8 cellular contexts compared by ENCODE assay signal in the genomic region with DNA sequence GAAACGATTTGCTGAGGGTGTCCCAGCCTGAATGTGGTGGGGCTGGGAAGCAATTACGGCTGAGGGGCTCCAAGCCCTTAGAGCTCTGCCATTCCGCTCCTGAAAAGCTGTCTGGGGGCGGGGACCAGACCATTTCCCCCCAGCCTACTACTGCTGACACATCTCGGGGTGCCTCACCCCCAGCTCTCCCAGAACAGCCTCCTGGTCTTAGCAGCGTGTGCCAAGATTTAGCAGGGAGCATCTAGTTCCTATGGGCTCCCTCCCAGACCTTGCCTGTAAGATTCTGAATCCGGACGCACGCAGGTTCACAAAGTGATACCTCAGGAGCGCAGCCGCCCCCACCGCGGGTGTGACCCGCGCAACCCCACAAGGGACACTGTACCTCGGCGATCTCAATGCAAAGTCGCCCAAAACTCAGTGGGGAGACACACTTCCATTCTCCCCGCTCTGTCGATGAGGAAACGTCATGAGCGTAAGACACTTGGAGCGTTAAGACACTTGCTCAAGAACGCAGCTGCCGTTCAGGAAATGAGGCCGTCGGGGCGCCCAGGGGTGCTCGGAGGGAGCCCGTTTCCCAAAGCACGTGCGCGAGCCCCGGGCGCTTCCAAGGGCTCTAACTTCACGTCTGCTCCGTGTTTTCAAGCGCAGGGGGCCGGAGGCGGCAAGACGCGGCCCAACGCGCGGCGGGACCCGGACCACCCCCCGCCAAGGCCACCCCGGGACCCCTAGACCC. TPM values are rescaled to one million over a fixed set of nuclear protein-coding genes. Genes with fewer than 3 reads are reported as not detected.
DNase-seq lines count a peak whose midpoint lies in the region; ATAC-seq, FAIRE-seq and TF ChIP-seq lines count a peak whose summit lies in the region.

No MANE protein-coding gene starts in this region.

- peak; percentile 35 to 38 for ATAC-seq in CD4-positive, CD25-positive, alpha-beta regulatory T cell (ENCODE audit: low read depth in 2 of 2)
- ATAC-seq in GM19455 (IDR thresholded peaks at IDR 0.05; ENCODE audit: unreplicated experiment) (peak; percentile 44), HG03521 (IDR thresholded peaks at IDR 0.05; ENCODE audit: unreplicated experiment) (peak; percentile 15)

- CTCF ChIA-PET in MCF 10A (lab: Yijun Ruan, JAX), result interaction anchor here (0.6 to 2.8 kb wide), 9 partner anchors 10 to 1701 kb away, joined by 3 to 8 read pairs (median 3); a partner anchor contains a TSS

- H3K9ac ChIP-seq in kidney (ENCODE audit: low read length in 2 of 2), result peak overlapping the region; percentile 56 to 75

- no peaks in the 10 kb centered on the region for H3K27me3 ChIP-seq in CD4-positive, CD25-positive, alpha-beta regulatory T cell (ENCODE audit: control insufficient read depth, insufficient read depth, low read length)

- BruUV-seq in MCF 10A (replicated peaks; lab: Mats Ljungman, UMichigan), result TSS peak; percentile 53

- peaks cover 29% of the 10 kb centered on the region for H3K4me1 ChIP-seq in CD4-positive, CD25-positive, alpha-beta regulatory T cell (ENCODE audit: control insufficient read depth, insufficient read depth, low read length, poor library complexity, severe bottlenecking)
- peaks cover 4 to 15% of the 10 kb centered on the region in 2 donors for H3K4me1 ChIP-seq in kidney (ENCODE audit: control insufficient read depth in 1 of 2, insufficient read depth in 1 of 2, low read depth in 1 of 2, low read length in 2 of 2)

- H3K27ac Mint-ChIP-seq in CD4-positive, CD25-positive, alpha-beta regulatory T cell, result peak overlapping the region; percentile 91 to 96 (median 94)
- peak overlapping the region; percentile 93 for H3K27ac Mint-ChIP-seq in MCF 10A (ENCODE audit: low read depth, unreplicated experiment)

- no peak for FAIRE-seq in kidney (lab: Jason Lieb, UNC)

- no peaks in the 10 kb centered on the region for H3K9me3 ChIP-seq in CD4-positive, CD25-positive, alpha-beta regulatory T cell (ENCODE audit: control insufficient read depth in 2 of 2, low read length in 2 of 2)
- no peaks in the 10 kb centered on the region for H3K9me3 ChIP-seq in kidney (ENCODE audit: control insufficient read depth in 1 of 2, low read length in 2 of 2)

- no peaks in the 10 kb centered on the region for H3K9me3 Mint-ChIP-seq in CD4-positive, CD25-positive, alpha-beta regulatory T cell
- H3K9me3 Mint-ChIP-seq in MCF 10A (ENCODE audit: unreplicated experiment), result peaks cover 6% of the 10 kb centered on the region

- H3K4me1 Mint-ChIP-seq in CD4-positive, CD25-positive, alpha-beta regulatory T cell, result peaks cover 19 to 38% (median 24%) of the 10 kb centered on the region in 4 donors
- H3K4me1 Mint-ChIP-seq in MCF 10A (ENCODE audit: insufficient read depth, unreplicated experiment), result peaks cover 18% of the 10 kb centered on the region

- peaks cover 6% of the 10 kb centered on the region for H3K36me3 Mint-ChIP-seq in CD4-positive, CD25-positive, alpha-beta regulatory T cell
- H3K36me3 Mint-ChIP-seq in MCF 10A (ENCODE audit: insufficient read depth, unreplicated experiment), result peaks cover 22% of the 10 kb centered on the region

- DNase-seq in CD4-positive, CD25-positive, alpha-beta regulatory T cell, result peak in 2 of 3 donors; percentile 28 to 77
- DNase-seq in T-helper 22 cell (ENCODE audit: low read depth) (peak; percentile 31), MCF 10A (ENCODE audit: unreplicated experiment) (peak; percentile 47), kidney (peak; percentile 81), NCI-H187 treated with DMSO at 0.1 percent for 48 hours (lab: John Stamatoyannopoulos, UW) (no peak)
- DNase-seq in stimulated activated CD4-positive, alpha-beta T cell treated with anti-CD3 and anti-CD28 coated beads, Interleukin-2, amount 100 ng/mL, for 48 hours, result peak; percentile 35 to 44

- no peaks in the 10 kb centered on the region for H3K27me3 Mint-ChIP-seq in CD4-positive, CD25-positive, alpha-beta regulatory T cell
- H3K27me3 Mint-ChIP-seq in MCF 10A (ENCODE audit: insufficient read depth, unreplicated experiment), result no peaks in the 10 kb centered on the region

- H3K4me3 Mint-ChIP-seq in CD4-positive, CD25-positive, alpha-beta regulatory T cell, result peak overlapping the region; percentile 94 to 98 (median 96)
- peak overlapping the region; percentile 98 for H3K4me3 Mint-ChIP-seq in MCF 10A (ENCODE audit: unreplicated experiment)

- POLR2A ChIA-PET in MCF 10A (lab: Yijun Ruan, JAX), result interaction anchor here (0.9 to 3.9 kb wide), 9 partner anchors 10 to 245 kb away, joined by 3 to 44 read pairs (median 8); a partner anchor contains a TSS

- intact Hi-C loops in MCF 10A (cut with micrococcal nuclease) (loop anchor here (5.0 kb wide), 2 partner anchors 34 to 339 kb away; a partner anchor contains a TSS), kidney (cut with DNase I) (no loop called here)

- H3K4me3 ChIP-seq in CD4-positive, CD25-positive, alpha-beta regulatory T cell (ENCODE audit: low read depth, low read length), result peak overlapping the region; percentile 78
- H3K4me3 ChIP-seq in kidney (ENCODE audit: low read length in 2 of 2), result peak overlapping the region; percentile 69 to 84

- TF ChIP-seq CTCF in MCF 10A (IDR thresholded peaks at IDR 0.05; ENCODE audit: unreplicated experiment), result no peak
- TF ChIP-seq CTCF in kidney (IDR thresholded peaks at IDR 0.05; ENCODE audit: borderline replicate concordance, extremely low read depth, insufficient read depth), result no peak

- peak overlapping the region; percentile 72 for H3K27ac ChIP-seq in CD4-positive, CD25-positive, alpha-beta regulatory T cell (ENCODE audit: insufficient read depth, low read length, poor library complexity, severe bottlenecking)
- no peak overlapping the region for H3K27ac ChIP-seq in kidney (ENCODE audit: low read depth in 2 of 2, low read length in 2 of 2)

- H3K36me3 ChIP-seq in CD4-positive, CD25-positive, alpha-beta regulatory T cell (ENCODE audit: control insufficient read depth, insufficient read depth, low read length), result peaks cover 17% of the 10 kb centered on the region
- peaks cover 5 to 18% of the 10 kb centered on the region in 2 donors for H3K36me3 ChIP-seq in kidney (ENCODE audit: control insufficient read depth in 1 of 2, insufficient read depth in 2 of 2, low read length in 2 of 2)

RNA-seq across cellular contexts. Expression of a gene that starts 0.6 kb away (rescaled TPM):
- total RNA-seq in CD4-positive, CD25-positive, alpha-beta regulatory T cell, result 9.2 TPM
- 10 to 100 TPM; 15.7 to 34.7 (median 21.6) TPM for polyA plus RNA-seq in CD4-positive, CD25-positive, alpha-beta regulatory T cell
- 19.5 and 24.1 TPM in 2 replicates for total RNA-seq in MCF 10A (2022)
- 14.8 TPM for total RNA-seq in kidney
- 4.6 TPM for polyA plus RNA-seq in kidney (ENCODE audit: insufficient read depth, low read depth, low replicate concordance)

RNA-seq across cellular contexts. Expression of a gene that starts 19.0 kb away (rescaled TPM):
- total RNA-seq in CD4-positive, CD25-positive, alpha-beta regulatory T cell, result 0.67 TPM
- under 1 TPM; 0.17 to 0.51 (median 0.35) TPM for polyA plus RNA-seq in CD4-positive, CD25-positive, alpha-beta regulatory T cell
- total RNA-seq in MCF 10A (2022), result 28.4 and 31.6 TPM in 2 replicates
- total RNA-seq in kidney, result 12.4 TPM
- 4.6 TPM for polyA plus RNA-seq in kidney (ENCODE audit: insufficient read depth, low read depth, low replicate concordance)

RNA-seq across cellular contexts. Expression of a gene that starts 30.6 kb away (rescaled TPM):
- 65.0 TPM for total RNA-seq in CD4-positive, CD25-positive, alpha-beta regulatory T cell
- polyA plus RNA-seq in CD4-positive, CD25-positive, alpha-beta regulatory T cell, result 100 to 1,000 TPM; 103 to 115 (median 110) TPM
- total RNA-seq in MCF 10A (2022), result 59.0 and 62.6 TPM in 2 replicates
- 70.6 TPM for total RNA-seq in kidney
- polyA plus RNA-seq in kidney (ENCODE audit: insufficient read depth, low read depth, low replicate concordance), result 90.8 TPM

RNA-seq across cellular contexts. Expression of a gene that starts 30.7 kb away (rescaled TPM):
- 36.2 TPM for total RNA-seq in CD4-positive, CD25-positive, alpha-beta regulatory T cell
- 10 to 100 TPM; 23.2 to 33.1 (median 29.4) TPM for polyA plus RNA-seq in CD4-positive, CD25-positive, alpha-beta regulatory T cell
- total RNA-seq in MCF 10A (2022) (19.4 and 25.1 TPM in 2 replicates), kidney (14.4 TPM)
- polyA plus RNA-seq in kidney (ENCODE audit: insufficient read depth, low read depth, low replicate concordance), result 21.3 TPM

RNA-seq across cellular contexts. Expression of a gene that starts 36.8 kb away (rescaled TPM):
- 79.1 TPM for total RNA-seq in CD4-positive, CD25-positive, alpha-beta regulatory T cell
- polyA plus RNA-seq in CD4-positive, CD25-positive, alpha-beta regulatory T cell, result 1 to 10 TPM; 7.7 to 9.4 (median 8.4) TPM
- total RNA-seq in MCF 10A (2022) (43.5 and 55.0 TPM in 2 replicates), kidney (80.9 TPM)
- polyA plus RNA-seq in kidney (ENCODE audit: insufficient read depth, low read depth, low replicate concordance), result 7.0 TPM
